Comparison of ENCODE assay signal across 1 cellular context in genomic region chr4:112231779-112232713, GRCh38.
TF ChIP-seq lines count a peak whose summit lies in the region.

TSS of gene AP1AR (plus strand) at chr4:112231787. CDS start at chr4:112232092, 305 bp downstream.

TF ChIP-seq in SK-N-SH treated with all-trans-retinoic acid at 6 μM for 48 hours, 23 proteins besides CTCF, POLR2A, EP300 and RAD21 (continued from another document):
- TF ChIP-seq TSHZ2 (CRISPR knock-in tag; IDR thresholded peaks at IDR 0.05) (no peak), BACH2 (CRISPR knock-in tag; IDR thresholded peaks at IDR 0.05; ENCODE audit: borderline replicate concordance) (no peak)
